Comparison of ENCODE assay signal across 1 cellular context in genomic region chr6:47477497-47478232, GRCh38.
TF ChIP-seq lines count a peak whose summit lies in the region.

TSS of gene CD2AP (plus strand) at chr6:47477789. CDS start at chr6:47478245, 456 bp downstream.

TF ChIP-seq in GM12878, 131 proteins besides CTCF, POLR2A, EP300 and RAD21 (continued from another document and continues in another):
- no peak for TF ChIP-seq CEBPZ (IDR thresholded peaks at IDR 0.05; ENCODE audit: low read depth, low read length)
- no peak for TF ChIP-seq KAT2A (conservative IDR thresholded peaks at IDR 0.05; ENCODE audit: control insufficient read depth, low read depth, low read length)
- TF ChIP-seq MTA2 (IDR thresholded peaks at IDR 0.05; ENCODE audit: low read depth) = peak; percentile 40; the same call in 1 of the 2 replicates
- TF ChIP-seq POLR2AphosphoS5 (IDR thresholded peaks at IDR 0.05; ENCODE audit: low read length) = peak; percentile 92
- TF ChIP-seq SMC3 (IDR thresholded peaks at IDR 0.05; ENCODE audit: borderline replicate concordance, low read length) = no peak
- TF ChIP-seq SIX5 (IDR thresholded peaks at IDR 0.05; ENCODE audit: low read depth, low read length, severe bottlenecking) = no peak
- TF ChIP-seq EED (IDR thresholded peaks at IDR 0.05; ENCODE audit: low read depth) = no peak
- no peak for TF ChIP-seq CUX1 (IDR thresholded peaks at IDR 0.05; ENCODE audit: insufficient replicate concordance, low read depth, low read length)
- TF ChIP-seq CHD1 (IDR thresholded peaks at IDR 0.05; ENCODE audit: low read depth, low read length) = no peak
- TF ChIP-seq HDAC6 (IDR thresholded peaks at IDR 0.05; ENCODE audit: unreplicated experiment) = no peak
- TF ChIP-seq YBX1 (IDR thresholded peaks at IDR 0.05) = no peak
- peak; percentile 87; the same call in 1 of the 2 replicates for TF ChIP-seq RCOR1 (conservative IDR thresholded peaks at IDR 0.05; ENCODE audit: low read depth, low read length)
- peak in 1 of 2 experiments; percentile 10; a peak in 1 of 4 replicates for TF ChIP-seq IKZF2 (IDR thresholded peaks at IDR 0.05)
- TF ChIP-seq KLF5 (IDR thresholded peaks at IDR 0.05; ENCODE audit: partially characterized antibody) = no peak
- TF ChIP-seq ZZZ3 (IDR thresholded peaks at IDR 0.05; ENCODE audit: control insufficient read depth, insufficient read length, low read depth) = no peak
- no peak for TF ChIP-seq ZNF217 (IDR thresholded peaks at IDR 0.05)
- no peak for TF ChIP-seq PRDM15 (CRISPR knock-in tag; IDR thresholded peaks at IDR 0.05)
- TF ChIP-seq PAX5 (IDR thresholded peaks at IDR 0.05; ENCODE audit: borderline replicate concordance, low read depth, low read length) = no peak; the same call in 1 of the 2 replicates
- TF ChIP-seq CREB1 (IDR thresholded peaks at IDR 0.05; ENCODE audit: low read depth) = peak; percentile 91
- no peak for TF ChIP-seq EZH2 (IDR thresholded peaks at IDR 0.05; ENCODE audit: borderline replicate concordance, control insufficient read depth, low read depth, low read length)
- no peak for TF ChIP-seq NR2C1 (IDR thresholded peaks at IDR 0.05)
- no peak for TF ChIP-seq CBX3 (IDR thresholded peaks at IDR 0.05; ENCODE audit: borderline replicate concordance, low read depth)
- TF ChIP-seq SMAD5 (IDR thresholded peaks at IDR 0.05; ENCODE audit: low read depth) = peak; percentile 53; the same call in 1 of the 2 replicates
- TF ChIP-seq SREBF1 (IDR thresholded peaks at IDR 0.05; ENCODE audit: low read length) = no peak
- no peak for TF ChIP-seq STAT1 (conservative IDR thresholded peaks at IDR 0.05)
- TF ChIP-seq ASH2L (IDR thresholded peaks at IDR 0.05; ENCODE audit: borderline replicate concordance, low read depth) = 0 out of 2 replicates have a peak, but pooled peaks have one; percentile 84
- TF ChIP-seq MAX (IDR thresholded peaks at IDR 0.05; ENCODE audit: low read depth, low read length) = no peak
- peak; percentile 94 for TF ChIP-seq NBN (IDR thresholded peaks at IDR 0.05)
- no peak for TF ChIP-seq ZNF207 (IDR thresholded peaks at IDR 0.05; ENCODE audit: borderline replicate concordance)
- TF ChIP-seq NFXL1 (IDR thresholded peaks at IDR 0.05; ENCODE audit: borderline replicate concordance) = no peak
- TF ChIP-seq GATAD2B (conservative IDR thresholded peaks at IDR 0.05; ENCODE audit: low read depth) = peak; percentile 32
- no peak for TF ChIP-seq ESRRA (IDR thresholded peaks at IDR 0.05; ENCODE audit: low read length)
- no peak for TF ChIP-seq SKIL (IDR thresholded peaks at IDR 0.05; ENCODE audit: low read depth, poor library complexity, severe bottlenecking)
- no peak for TF ChIP-seq GABPA (IDR thresholded peaks at IDR 0.05; ENCODE audit: low read depth)
- TF ChIP-seq POU2F2 (IDR thresholded peaks at IDR 0.05; ENCODE audit: borderline replicate concordance, low read depth, low read length) = peak; percentile 52; the same call in 2 of the 3 replicates
- TF ChIP-seq CBX5 (IDR thresholded peaks at IDR 0.05; ENCODE audit: low read depth) = peak; percentile 48; the same call in 1 of the 2 replicates
- peak; percentile 98 for TF ChIP-seq TCF3 (IDR thresholded peaks at IDR 0.05; ENCODE audit: borderline replicate concordance, insufficient read depth, low read depth, low read length)
- no peak for TF ChIP-seq ZBED1 (IDR thresholded peaks at IDR 0.05; ENCODE audit: borderline replicate concordance)
- no peak for TF ChIP-seq STAT3 (IDR thresholded peaks at IDR 0.05; ENCODE audit: low read depth, low read length)
- no peak; the same call in 1 of the 2 replicates for TF ChIP-seq NKRF (conservative IDR thresholded peaks at IDR 0.05)
- TF ChIP-seq E2F4 (IDR thresholded peaks at IDR 0.05; ENCODE audit: low read depth, low read length) = no peak
- TF ChIP-seq IRF4 (IDR thresholded peaks at IDR 0.05; ENCODE audit: low read depth, low read length) = 0 out of 2 replicates have a peak, but pooled peaks have one; percentile 13
- TF ChIP-seq SIN3A (IDR thresholded peaks at IDR 0.05; ENCODE audit: low read depth, low read length) = 0 out of 2 replicates have a peak, but pooled peaks have one; percentile 12
- no peak for TF ChIP-seq ZNF24 (IDR thresholded peaks at IDR 0.05)
- no peak for TF ChIP-seq HDAC2 (IDR thresholded peaks at IDR 0.05)
- peak; percentile 54; the same call in 1 of the 2 replicates for TF ChIP-seq IRF5 (IDR thresholded peaks at IDR 0.05; ENCODE audit: borderline replicate concordance)
